Comparison of ENCODE assay signal across 10 cellular contexts in genomic region chr2:120176526-120176925, GRCh38. TPM values are rescaled to one million over a fixed set of nuclear protein-coding genes. Genes with fewer than 3 reads are reported as not detected.
DNase-seq lines count a peak whose midpoint lies in the region; ATAC-seq, FAIRE-seq and TF ChIP-seq lines count a peak whose summit lies in the region.
"Had no signal": no experiment of that assay in that cellular context is flagged by ENCODE, and none has a peak within 500 bp of the region (broad histone marks: within the 10 kb centered on the region; RNA-seq: fewer than 3 reads in every experiment).

No MANE protein-coding gene starts in this region.

- POLR2A ChIA-PET in T-cell (lab: Charles Lee), result interaction anchor here (0.6 to 1.4 kb wide), 8 partner anchors 47 to 1586 kb away, joined by 3 to 5 read pairs (median 3); partner anchors contain the start of genes PTPN4 (in 2 of the 2) and TMEM185B (in 1 of the 2)

- FAIRE-seq in pancreas (lab: Jason Lieb, UNC), result no peak

- DNase-seq in T-cell, result no peak
- DNase-seq in epithelial cell of esophagus (ENCODE audit: low read depth), result no peak
- no peak for DNase-seq in spleen
- DNase-seq in stimulated activated naive CD4-positive, alpha-beta T cell treated with Interleukin-2 at 50 U/mL for 16 hours (lab: John Stamatoyannopoulos, UW), result no peak
- no peak for DNase-seq in Calu3
- no peak for DNase-seq in omental fat pad (ENCODE audit: low spot score)
- no peak for DNase-seq in pancreas
- DNase-seq: gastrocnemius medialis had no signal

- H3K36me3 ChIP-seq in spleen, result no peaks in the 10 kb centered on the region
- H3K36me3 ChIP-seq in pancreas, result no peaks in the 10 kb centered on the region
- H3K36me3 ChIP-seq: gastrocnemius medialis had no signal

- H3K4me3 ChIP-seq in epithelial cell of esophagus (ENCODE audit: low read length) (peak overlapping the region; percentile 59), spleen (peak overlapping the region in 1 of 8 donors; percentile 73), pancreas (peak overlapping the region in 1 of 4 donors; percentile 11)

- H3K27me3 ChIP-seq in spleen (replicated peaks in 1 of 7), result no peaks in the 10 kb centered on the region
- no peaks in the 10 kb centered on the region for H3K27me3 ChIP-seq in pancreas
- H3K27me3 ChIP-seq: gastrocnemius medialis, tibial nerve had no signal

- H3K36me3 Mint-ChIP-seq in T-cell, result no peaks in the 10 kb centered on the region
- H3K36me3 Mint-ChIP-seq in Calu3 (ENCODE audit: insufficient read depth, unreplicated experiment), result no peaks in the 10 kb centered on the region

- WGBS in spleen, 5 donors, result 23 to 40% (median 32%) methylated on average over 3 of the region's 3 CpGs
- WGBS in pancreas, 2 donors, result 83 to 86% methylated on average over 3 of the region's 3 CpGs

- H3K9me3 Mint-ChIP-seq in T-cell (no peaks in the 10 kb centered on the region), Calu3 (ENCODE audit: low read depth, unreplicated experiment) (no peaks in the 10 kb centered on the region)

- H3K27me3 Mint-ChIP-seq in T-cell (no peaks in the 10 kb centered on the region), Calu3 (ENCODE audit: unreplicated experiment) (no peaks in the 10 kb centered on the region)

- H3K4me1 ChIP-seq in spleen, result peaks cover 13 to 64% (median 28%) of the 10 kb centered on the region in 6 donors
- no peaks in the 10 kb centered on the region for H3K4me1 ChIP-seq in pancreas

- CTCF ChIA-PET in T-cell (lab: Charles Lee), result interaction anchor here (0.5 to 4.5 kb wide), 35 partner anchors 8 to 535 kb away, joined by 3 to 35 read pairs (median 4); partner anchors contain the start of genes PTPN4 (in 1 of the 2), RALB (in 1 of the 2), TMEM177 (in 1 of the 2) and TMEM185B (in 1 of the 2)
- CTCF ChIA-PET in Calu3 (lab: Charles Lee), result no interaction called here

- intact Hi-C loops in spleen (cut with DNase I; ENCODE audit: low total_unique reads) (loop anchor here (10.0 kb wide), 1 partner anchor 472 kb away; no protein-coding TSS in a partner anchor), Calu3 (cut with micrococcal nuclease; ENCODE audit: unreplicated experiment) (loop anchor here (10.0 kb wide), 1 partner anchor 232 kb away; no protein-coding TSS in a partner anchor), pancreas (cut with DNase I) (loop anchor here in 1 of 3 donors (10.0 kb wide), 2 partner anchors 432 to 472 kb away; no protein-coding TSS in a partner anchor)

- H3K4me3 Mint-ChIP-seq in T-cell (peak overlapping the region in 2 of 3 donors; percentile 86 to 91), Calu3 (ENCODE audit: low read depth, unreplicated experiment) (no peak overlapping the region)

- BruUV-seq in Calu3 (replicated peaks; lab: Mats Ljungman, UMichigan), result no TSS peak

- H3K27ac Mint-ChIP-seq in T-cell, result peak overlapping the region; percentile 97 to 100
- no peak overlapping the region for H3K27ac Mint-ChIP-seq in Calu3 (ENCODE audit: unreplicated experiment)

- TF ChIP-seq CTCF in epithelial cell of esophagus (IDR thresholded peaks at IDR 0.05; ENCODE audit: insufficient read depth, low read depth, low read length, missing control alignments) (no peak), spleen (IDR thresholded peaks at IDR 0.05 in 8 of 11, conservative IDR thresholded peaks at IDR 0.05 in 3 of 11) (no peak), Calu3 (IDR thresholded peaks at IDR 0.05; ENCODE audit: unreplicated experiment) (no peak), omental fat pad (IDR thresholded peaks at IDR 0.05) (no peak), pancreas (IDR thresholded peaks at IDR 0.05) (no peak)

- H3K27ac ChIP-seq in spleen (peak overlapping the region; percentile 75 to 95 (median 87)), pancreas (no peak overlapping the region)

- H3K9me3 ChIP-seq in spleen (no peaks in the 10 kb centered on the region), pancreas (no peaks in the 10 kb centered on the region)
- H3K9me3 ChIP-seq: gastrocnemius medialis, tibial nerve had no signal

- ATAC-seq in GM18517 (IDR thresholded peaks at IDR 0.05; ENCODE audit: unreplicated experiment) (peak; percentile 0), T-cell (replicated peaks in 1 of 4) (peak in 1 of 4 experiments; percentile 1), omental fat pad (ENCODE audit: low FRiP score) (no peak), pancreas (no peak)
- ATAC-seq: gastrocnemius medialis had no signal

- H3K4me1 Mint-ChIP-seq in T-cell (peaks cover 47 to 58% (median 57%) of the 10 kb centered on the region in 3 donors), Calu3 (ENCODE audit: low read depth, unreplicated experiment) (no peaks in the 10 kb centered on the region)

- no peak for TF ChIP-seq POLR2A in spleen (IDR thresholded peaks at IDR 0.05)

RNA-seq across cellular contexts. Expression of gene TMEM185B, which starts 46.7 kb away (rescaled TPM):
- 10 to 100 TPM; 14.8 to 25.2 (median 21.9) TPM for total RNA-seq in T-cell
- 10 to 100 TPM; 18.3 to 35.6 (median 23.6) TPM for total RNA-seq in spleen
- polyA plus RNA-seq in spleen, result 1 to 10 TPM; 3.9 to 5.5 (median 4.0) TPM
- total RNA-seq in Calu3 (2022), result 42.0 and 42.8 TPM in 2 replicates
- total RNA-seq in omental fat pad, result 10 to 100 TPM; 21.5 to 31.7 (median 25.1) TPM
- 10 to 100 TPM in 3 of 6 donors, 1 to 10 TPM in 3; 6.6 to 13.5 (median 11.0) TPM for total RNA-seq in pancreas
- polyA plus RNA-seq in pancreas, result 1 to 10 TPM; 2.8 to 5.7 TPM

Comparison
In these comparisons a context has a peak if more than half of its experiments do, and no peak if none do; other contexts are left out.
1. H3K27ac ChIP-seq: peak in spleen (8 of 8); none in pancreas (0 of 4).